In the genomic region with DNA sequence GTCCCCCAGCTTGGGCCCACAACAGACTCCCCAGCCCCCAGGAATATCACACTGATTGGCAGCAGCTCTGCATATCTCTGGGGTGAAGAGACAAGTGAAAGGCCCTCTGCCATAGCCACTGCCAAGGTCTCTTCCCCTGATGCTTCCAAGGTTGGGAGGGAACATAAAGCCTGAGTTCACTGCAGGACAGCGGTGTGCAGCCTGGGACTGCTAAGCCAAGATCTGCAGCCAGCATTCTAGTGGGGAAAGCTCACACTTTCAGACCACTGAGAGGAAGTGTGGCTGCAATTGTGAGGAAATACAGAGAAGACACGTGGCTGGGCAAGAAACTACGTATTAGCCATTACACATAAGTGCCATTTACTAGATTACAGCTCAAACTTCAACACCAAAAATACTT, we compare ENCODE assay signal across 24 cellular contexts.
"Had no signal": no experiment of that assay in that cellular context is flagged by ENCODE, and none has a peak within 500 bp of the region (broad histone marks: within the 10 kb centered on the region; RNA-seq: fewer than 3 reads in every experiment).

No MANE protein-coding gene starts in this region.

- ATAC-seq: activated CD4-positive, CD25-positive, alpha-beta regulatory T cell treated with anti-CD3 and anti-CD28 coated beads, Interleukin-2, amount 50 U/mL, for 24 hours; activated T-cell treated with anti-CD3 and anti-CD28 coated beads, Interleukin-2, amount 50 U/mL, for 72 hours; gastrocnemius medialis; left ventricle myocardium superior; naive thymus-derived CD8-positive, alpha-beta T cell; stimulated activated memory B cell treated with anti-CD40 and anti-IgM and Interleukin-4, amounts not matched to agents 10 μg/mL and 1 μg/mL and 100 μg/mL, for 72 hours had no signal

- H3K36me3 ChIP-seq: brain microvascular endothelial cell, colonic mucosa, gastrocnemius medialis, neutrophil, spleen, thoracic aorta had no signal

- H3K4me3 ChIP-seq: colonic mucosa, gastrocnemius medialis, spleen, thoracic aorta had no signal

- H2AFZ ChIP-seq: parathyroid adenoma had no signal

- H3K27ac ChIP-seq: brain microvascular endothelial cell, colonic mucosa, epithelial cell of prostate, gastrocnemius medialis, neutrophil, parathyroid adenoma, spleen, thoracic aorta had no signal

- H3K27me3 ChIP-seq: brain microvascular endothelial cell, colonic mucosa, gastrocnemius medialis, neutrophil had no signal

- H3K9me3 ChIP-seq: colonic mucosa, gastrocnemius medialis, neutrophil had no signal

- H3K9ac ChIP-seq: parathyroid adenoma had no signal

- FAIRE-seq: kidney had no signal

- DNase-seq: activated CD4-positive, alpha-beta T cell treated with anti-CD3 and anti-CD28 coated beads, Interleukin-2, amount 50 U/mL, for 1 hour; activated CD8-positive, alpha-beta memory T cell treated with anti-CD3 and anti-CD28 coated beads for 24 hours; activated CD8-positive, alpha-beta memory T cell treated with anti-CD3 and anti-CD28 coated beads, Interleukin-2, amount 50 U/mL, for 48 hours; activated effector memory CD4-positive, alpha-beta T cell treated with anti-CD3 and anti-CD28 coated beads, Interleukin-2, amount 50 U/mL, for 16 hours; activated naive CD4-positive, alpha-beta T cell treated with anti-CD3 and anti-CD28 coated beads, Interleukin-2, amount 50 U/mL, for 16 hours; activated T-cell treated with anti-CD3 and anti-CD28 coated beads, Interleukin-2, amount 50 U/mL, for 72 hours; aorta; brain microvascular endothelial cell; colonic mucosa; endodermal cell; gastrocnemius medialis; head of caudate nucleus; kidney; left ventricle myocardium superior; mesenchymal stem cell; naive thymus-derived CD8-positive, alpha-beta T cell; spleen; stimulated activated CD4-positive, alpha-beta T cell treated with anti-CD3 and anti-CD28 coated beads, Interleukin-4, amount 100 ng/mL, for 4 hours had no signal

- H3K4me1 ChIP-seq: gastrocnemius medialis, parathyroid adenoma, spleen had no signal

- H3K79me2 ChIP-seq: parathyroid adenoma had no signal
